ENCODE assay signal across 13 cellular contexts in the genomic region with DNA sequence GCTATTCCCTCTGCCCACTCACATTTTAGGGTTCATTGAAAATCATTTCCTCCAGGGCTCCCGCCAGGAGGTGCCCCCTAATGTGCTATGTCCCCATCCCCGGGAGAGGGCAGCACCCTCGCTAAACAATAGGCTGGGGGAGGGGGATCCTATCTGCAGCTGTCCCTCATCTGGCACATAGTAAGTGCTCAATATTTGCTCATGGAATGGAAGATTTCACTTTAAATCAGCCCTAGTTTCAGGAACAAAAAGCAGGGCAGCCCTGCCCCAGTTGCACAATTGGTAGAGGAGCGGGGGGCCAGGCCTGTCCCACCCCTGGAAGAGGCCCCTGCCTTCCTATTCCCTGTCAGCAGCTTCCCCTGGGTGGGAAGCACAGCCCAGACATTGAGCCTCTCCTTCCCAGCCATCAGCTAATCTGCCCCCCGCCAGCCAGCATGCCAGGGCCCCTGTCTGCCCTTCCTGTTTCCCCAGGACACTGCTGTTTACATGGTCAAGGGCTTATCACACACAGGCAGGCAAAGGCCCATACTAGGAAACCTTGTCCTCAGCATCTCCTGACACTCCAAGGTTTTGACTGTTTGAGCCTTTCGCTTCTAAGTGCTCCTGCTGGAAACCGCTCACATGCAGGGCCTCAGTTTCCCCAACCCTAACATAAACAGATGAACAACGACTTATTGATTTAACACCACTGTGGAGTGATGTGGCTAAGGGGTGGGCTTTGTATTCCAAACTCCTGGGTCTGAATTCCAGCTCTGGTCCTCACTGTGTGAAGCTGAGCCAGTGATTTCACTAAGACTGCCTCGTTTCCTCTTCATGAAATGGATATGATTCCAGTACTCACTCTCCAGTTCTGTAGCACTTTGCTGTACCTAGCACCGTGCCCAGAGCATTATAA.
DNase-seq lines count a peak whose midpoint lies in the region; ATAC-seq, FAIRE-seq and TF ChIP-seq lines count a peak whose summit lies in the region.
"Had no signal": no experiment of that assay in that cellular context is flagged by ENCODE, and none has a peak within 500 bp of the region (broad histone marks: within the 10 kb centered on the region; RNA-seq: fewer than 3 reads in every experiment).

No MANE protein-coding gene starts in this region.

- intact Hi-C loops in activated naive CD4-positive, alpha-beta T cell treated with anti-CD3 and anti-CD28 coated beads for 36 hours (cut with micrococcal nuclease) = loop anchor here (2.0 to 5.0 kb wide), 2 partner anchors 131 to 259 kb away; partner anchors contain the start of gene ZMIZ1
- intact Hi-C loops in endothelial cell of umbilical vein (cut with micrococcal nuclease) = loop anchor here (1.0 kb wide), 3 partner anchors 36 to 257 kb away; no protein-coding TSS in a partner anchor

- no TSS peak for BruUV-seq in endothelial cell of umbilical vein (replicated peaks; lab: Mats Ljungman, UMichigan)

- CTCF ChIA-PET in activated naive CD4-positive, alpha-beta T cell treated with anti-CD3 and anti-CD28 coated beads for 36 hours (lab: Charles Lee) = interaction anchor here (1.4 kb wide), 1 partner anchor 257 kb away, joined by 7 read pairs; no protein-coding TSS in a partner anchor
- CTCF ChIA-PET in endothelial cell of umbilical vein (lab: Charles Lee) = interaction anchor here (0.9 to 1.8 kb wide), 4 partner anchors 35 to 129 kb away, joined by 3 to 5 read pairs (median 4); no protein-coding TSS in a partner anchor

- no peaks in the 10 kb centered on the region for H3K9me3 ChIP-seq in OCI-LY3 (ENCODE audit: insufficient read depth, low read length)
- H3K9me3 ChIP-seq in endothelial cell of umbilical vein (replicated peaks; ENCODE audit: control insufficient read depth, insufficient read depth, low read length) = no peaks in the 10 kb centered on the region

- peak; percentile 90 for FAIRE-seq in endothelial cell of umbilical vein (lab: Jason Lieb, UNC)
- FAIRE-seq: endometrium had no signal

- H3K4me1 Mint-ChIP-seq in activated naive CD4-positive, alpha-beta T cell treated with anti-CD3 and anti-CD28 coated beads for 36 hours (ENCODE audit: low read depth) = no peaks in the 10 kb centered on the region

- H3K27me3 Mint-ChIP-seq in activated naive CD4-positive, alpha-beta T cell treated with anti-CD3 and anti-CD28 coated beads for 36 hours (ENCODE audit: low read depth) = no peaks in the 10 kb centered on the region

- H3K4me3 ChIP-seq in OCI-LY3 (ENCODE audit: low read length) = no peak overlapping the region
- no peak overlapping the region for H3K4me3 ChIP-seq in endothelial cell of umbilical vein (replicated peaks in 1 of 3; ENCODE audit: insufficient read depth in 1 of 3, low read depth in 1 of 3, low read length in 3 of 3)
- H3K4me3 ChIP-seq: BLaER1 had no signal

- peaks cover 2% of the 10 kb centered on the region for H3K9me3 Mint-ChIP-seq in activated naive CD4-positive, alpha-beta T cell treated with anti-CD3 and anti-CD28 coated beads for 36 hours

- no peak overlapping the region for H3K4me3 Mint-ChIP-seq in activated naive CD4-positive, alpha-beta T cell treated with anti-CD3 and anti-CD28 coated beads for 36 hours

- no peak for TF ChIP-seq POLR2A in endothelial cell of umbilical vein (IDR thresholded peaks at IDR 0.05; ENCODE audit: low read depth, low read length)

- no peaks in the 10 kb centered on the region for H3K36me3 Mint-ChIP-seq in activated naive CD4-positive, alpha-beta T cell treated with anti-CD3 and anti-CD28 coated beads for 36 hours (ENCODE audit: low read depth)

- H3K27me3 ChIP-seq in OCI-LY3 (ENCODE audit: low read depth, low read length) = no peaks in the 10 kb centered on the region
- H3K27me3 ChIP-seq in endothelial cell of umbilical vein (ENCODE audit: control insufficient read depth in 2 of 2, insufficient read depth in 2 of 2, low read length in 2 of 2) = no peaks in the 10 kb centered on the region
- H3K27me3 ChIP-seq: BLaER1 had no signal

- peak; percentile 30; the same call in 1 of the 2 replicates for TF ChIP-seq CTCF in OCI-LY3 (IDR thresholded peaks at IDR 0.05; ENCODE audit: low read depth, low read length)
- peak; percentile 29 to 45 for TF ChIP-seq CTCF in endothelial cell of umbilical vein (IDR thresholded peaks at IDR 0.05; ENCODE audit: extremely low read depth in 1 of 2, insufficient read depth in 1 of 2, low read depth in 1 of 2, low read length in 2 of 2)

- no peak for ATAC-seq in GM18867 (IDR thresholded peaks at IDR 0.05; ENCODE audit: unreplicated experiment)

- H3K4me2 ChIP-seq in OCI-LY3 (ENCODE audit: low read length) (no peak overlapping the region), endothelial cell of umbilical vein (ENCODE audit: insufficient read depth, low read length) (no peak overlapping the region)
- H3K4me2 ChIP-seq: BLaER1 had no signal

- H2AFZ ChIP-seq in OCI-LY3 (ENCODE audit: low read depth, low read length) = no peak overlapping the region
- peak overlapping the region; percentile 90 for H2AFZ ChIP-seq in endothelial cell of umbilical vein (ENCODE audit: low read depth, low read length)

- peak; percentile 39 for DNase-seq in activated naive CD4-positive, alpha-beta T cell treated with anti-CD3 and anti-CD28 coated beads for 36 hours
- no peak for DNase-seq in activated naive CD4-positive, alpha-beta T cell treated with Interleukin-2 at 50 U/mL for 16 hours
- peak; percentile 83 for DNase-seq in endothelial cell of umbilical vein (ENCODE audit: low read depth, low spot score)
- DNase-seq in stimulated activated CD8-positive, alpha-beta memory T cell treated with anti-CD3 and anti-CD28 coated beads, Interleukin-15, amount 100 ng/mL, for 48 hours (ENCODE audit: low read depth in 2 of 2) = peak; percentile 1 to 4
- DNase-seq in central memory CD4-positive, alpha-beta T cell = no peak
- no peak for DNase-seq in HT-29 (ENCODE audit: low spot score)
- DNase-seq: activated T-cell treated with anti-CD3 and anti-CD28 coated beads for 4 hours; SHP77 treated with DMSO at 0.1 percent for 48 hours; stimulated activated CD4-positive, alpha-beta T cell treated with anti-CD3 and anti-CD28 coated beads, Interleukin-2, amount 100 ng/mL, for 48 hours had no signal

- H3K79me2 ChIP-seq in OCI-LY3 (ENCODE audit: low read length) = no peaks in the 10 kb centered on the region
- no peaks in the 10 kb centered on the region for H3K79me2 ChIP-seq in endothelial cell of umbilical vein (ENCODE audit: control insufficient read depth, insufficient read depth, low read length)

- H3K9ac ChIP-seq in OCI-LY3 (ENCODE audit: low read length) (no peak overlapping the region), endothelial cell of umbilical vein (replicated peaks; ENCODE audit: extremely low read depth, insufficient read depth, low read length) (no peak overlapping the region)
- H3K9ac ChIP-seq: BLaER1 had no signal

- dilution Hi-C loops in endothelial cell of umbilical vein (cut with MboI; ENCODE audit: extremely low pct_ligation_motif_present, low sequenced_read_pairs) = no loop called here

- H3K36me3 ChIP-seq in OCI-LY3 (replicated peaks; ENCODE audit: low read depth, low read length) (no peaks in the 10 kb centered on the region), endothelial cell of umbilical vein (ENCODE audit: control insufficient read depth in 2 of 2, extremely low read depth in 1 of 2, insufficient read depth in 2 of 2, low read length in 2 of 2) (no peaks in the 10 kb centered on the region)
- H3K36me3 ChIP-seq: BLaER1 had no signal

- H3K27ac Mint-ChIP-seq in activated naive CD4-positive, alpha-beta T cell treated with anti-CD3 and anti-CD28 coated beads for 36 hours = no peak overlapping the region

- H3K4me1 ChIP-seq in OCI-LY3 (ENCODE audit: low read length) (no peaks in the 10 kb centered on the region), endothelial cell of umbilical vein (ENCODE audit: control insufficient read depth, extremely low read depth, insufficient read depth, low read length) (peaks cover 16% of the 10 kb centered on the region)
- H3K4me1 ChIP-seq: BLaER1 had no signal

- POLR2A ChIA-PET in endothelial cell of umbilical vein (lab: Charles Lee) = no interaction called here

- H4K20me1 ChIP-seq in OCI-LY3 (ENCODE audit: insufficient read depth, low read length) (no peaks in the 10 kb centered on the region), endothelial cell of umbilical vein (replicated peaks; ENCODE audit: control insufficient read depth, extremely low read depth, insufficient read depth, low read length) (no peaks in the 10 kb centered on the region)
- H4K20me1 ChIP-seq: BLaER1 had no signal

- no peaks in the 10 kb centered on the region for H3K9me1 ChIP-seq in endothelial cell of umbilical vein (replicated peaks; ENCODE audit: control insufficient read depth, extremely low read depth, insufficient read depth, low read length)

- H3K27ac ChIP-seq in OCI-LY3 (ENCODE audit: low read length) = no peak overlapping the region
- peak overlapping the region; percentile 47 for H3K27ac ChIP-seq in endothelial cell of umbilical vein (ENCODE audit: insufficient read depth, low read depth, low read length)
- H3K27ac ChIP-seq: BLaER1 had no signal

TF ChIP-seq in endothelial cell of umbilical vein, 7 proteins besides CTCF, POLR2A, EP300 and RAD21:
- TF ChIP-seq POLR2AphosphoS5 (IDR thresholded peaks at IDR 0.05; ENCODE audit: insufficient read depth, low read depth, low read length) (peak; percentile 42), GATA2 (IDR thresholded peaks at IDR 0.05; ENCODE audit: insufficient read depth, insufficient read length, low read depth, low read length) (peak; percentile 50), EZH2 (IDR thresholded peaks at IDR 0.05; ENCODE audit: borderline replicate concordance, low read depth, low read length, severe bottlenecking) (no peak), MYC (IDR thresholded peaks at IDR 0.05; ENCODE audit: low read depth, low read length) (no peak), JUN (IDR thresholded peaks at IDR 0.05; ENCODE audit: borderline replicate concordance, insufficient read depth, insufficient read length, low read depth) (no peak), FOS (IDR thresholded peaks at IDR 0.05; ENCODE audit: borderline replicate concordance, insufficient read depth, low read length) (no peak)
- TF ChIP-seq, protein P1, sequence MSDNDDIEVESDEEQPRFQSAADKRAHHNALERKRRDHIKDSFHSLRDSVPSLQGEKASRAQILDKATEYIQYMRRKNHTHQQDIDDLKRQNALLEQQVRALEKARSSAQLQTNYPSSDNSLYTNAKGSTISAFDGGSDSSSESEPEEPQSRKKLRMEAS (IDR thresholded peaks at IDR 0.05; ENCODE audit: insufficient read depth, insufficient read length) = no peak

Comparison
In these comparisons a context has a peak if more than half of its experiments do, and no peak if none do; other contexts are left out.
1. DNase-seq: peak in activated naive CD4-positive, alpha-beta T cell treated with anti-CD3 and anti-CD28 coated beads for 36 hours (single experiment), endothelial cell of umbilical vein (single experiment) and stimulated activated CD8-positive, alpha-beta memory T cell treated with anti-CD3 and anti-CD28 coated beads, Interleukin-15, amount 100 ng/mL, for 48 hours (2 of 2); none in activated naive CD4-positive, alpha-beta T cell treated with Interleukin-2 at 50 U/mL for 16 hours (single experiment), central memory CD4-positive, alpha-beta T cell (single experiment) and HT-29 (single experiment).